ENCODE assay signal across 3 cellular contexts in genomic region chr19:17165715-17166114, GRCh38.
A peak's percentile ranks its signal among the peaks of the same experiment; 100 is the strongest.
TF ChIP-seq lines count a peak whose summit lies in the region.

No MANE protein-coding gene starts in this region.

TF ChIP-seq in HepG2, 621 proteins besides CTCF, POLR2A, EP300 and RAD21:
- TF ChIP-seq, protein P1, sequence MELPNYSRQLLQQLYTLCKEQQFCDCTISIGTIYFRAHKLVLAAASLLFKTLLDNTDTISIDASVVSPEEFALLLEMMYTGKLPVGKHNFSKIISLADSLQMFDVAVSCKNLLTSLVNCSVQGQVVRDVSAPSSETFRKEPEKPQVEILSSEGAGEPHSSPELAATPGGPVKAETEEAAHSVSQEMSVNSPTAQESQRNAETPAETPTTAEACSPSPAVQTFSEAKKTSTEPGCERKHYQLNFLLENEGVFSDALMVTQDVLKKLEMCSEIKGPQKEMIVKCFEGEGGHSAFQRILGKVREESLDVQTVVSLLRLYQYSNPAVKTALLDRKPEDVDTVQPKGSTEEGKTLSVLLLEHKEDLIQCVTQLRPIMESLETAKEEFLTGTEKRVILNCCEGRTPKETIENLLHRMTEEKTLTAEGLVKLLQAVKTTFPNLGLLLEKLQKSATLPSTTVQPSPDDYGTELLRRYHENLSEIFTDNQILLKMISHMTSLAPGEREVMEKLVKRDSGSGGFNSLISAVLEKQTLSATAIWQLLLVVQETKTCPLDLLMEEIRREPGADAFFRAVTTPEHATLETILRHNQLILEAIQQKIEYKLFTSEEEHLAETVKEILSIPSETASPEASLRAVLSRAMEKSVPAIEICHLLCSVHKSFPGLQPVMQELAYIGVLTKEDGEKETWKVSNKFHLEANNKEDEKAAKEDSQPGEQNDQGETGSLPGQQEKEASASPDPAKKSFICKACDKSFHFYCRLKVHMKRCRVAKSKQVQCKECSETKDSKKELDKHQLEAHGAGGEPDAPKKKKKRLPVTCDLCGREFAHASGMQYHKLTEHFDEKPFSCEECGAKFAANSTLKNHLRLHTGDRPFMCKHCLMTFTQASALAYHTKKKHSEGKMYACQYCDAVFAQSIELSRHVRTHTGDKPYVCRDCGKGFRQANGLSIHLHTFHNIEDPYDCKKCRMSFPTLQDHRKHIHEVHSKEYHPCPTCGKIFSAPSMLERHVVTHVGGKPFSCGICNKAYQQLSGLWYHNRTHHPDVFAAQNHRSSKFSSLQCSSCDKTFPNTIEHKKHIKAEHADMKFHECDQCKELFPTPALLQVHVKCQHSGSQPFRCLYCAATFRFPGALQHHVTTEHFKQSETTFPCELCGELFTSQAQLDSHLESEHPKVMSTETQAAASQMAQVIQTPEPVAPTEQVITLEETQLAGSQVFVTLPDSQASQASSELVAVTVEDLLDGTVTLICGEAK (IDR thresholded peaks at IDR 0.05) = peak; percentile 29; the same call in 1 of the 2 replicates
- TF ChIP-seq, protein P1 (CRISPR knock-in tag; IDR thresholded peaks at IDR 0.05) = peak; percentile 86
- TF ChIP-seq ATF4 (CRISPR knock-in tag; IDR thresholded peaks at IDR 0.05) (no peak), SMAD3 (CRISPR knock-in tag; IDR thresholded peaks at IDR 0.05) (no peak), PRMT3 (CRISPR knock-in tag; IDR thresholded peaks at IDR 0.05; ENCODE audit: borderline replicate concordance, low read depth) (no peak)

TF ChIP-seq in GM12878, 131 proteins besides CTCF, POLR2A, EP300 and RAD21:
- TF ChIP-seq, protein P1 (IDR thresholded peaks at IDR 0.05; ENCODE audit: borderline replicate concordance) = peak; percentile 72
- no peak for TF ChIP-seq MEF2A (IDR thresholded peaks at IDR 0.05; ENCODE audit: insufficient read depth, low read depth, low read length)

TF ChIP-seq in K562, 482 proteins besides CTCF, POLR2A, EP300 and RAD21:
- TF ChIP-seq, protein P2, sequence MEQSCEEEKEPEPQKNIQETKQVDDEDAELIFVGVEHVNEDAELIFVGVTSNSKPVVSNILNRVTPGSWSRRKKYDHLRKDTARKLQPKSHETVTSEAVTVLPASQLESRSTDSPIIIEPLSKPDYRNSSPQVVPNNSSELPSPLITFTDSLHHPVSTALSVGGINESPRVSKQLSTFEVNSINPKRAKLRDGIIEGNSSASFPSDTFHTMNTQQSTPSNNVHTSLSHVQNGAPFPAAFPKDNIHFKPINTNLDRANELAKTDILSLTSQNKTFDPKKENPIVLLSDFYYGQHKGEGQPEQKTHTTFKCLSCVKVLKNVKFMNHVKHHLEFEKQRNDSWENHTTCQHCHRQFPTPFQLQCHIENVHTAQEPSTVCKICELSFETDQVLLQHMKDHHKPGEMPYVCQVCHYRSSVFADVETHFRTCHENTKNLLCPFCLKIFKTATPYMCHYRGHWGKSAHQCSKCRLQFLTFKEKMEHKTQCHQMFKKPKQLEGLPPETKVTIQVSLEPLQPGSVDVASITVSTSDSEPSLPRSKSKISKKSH (CRISPR knock-in tag; IDR thresholded peaks at IDR 0.05) = no peak
- TF ChIP-seq, protein P1 (IDR thresholded peaks at IDR 0.05) = peak; percentile 95
- TF ChIP-seq, protein P1 (CRISPR knock-in tag; IDR thresholded peaks at IDR 0.05) = peak; percentile 90
